Comparison of ENCODE assay signal across 8 cellular contexts in the genomic region with DNA sequence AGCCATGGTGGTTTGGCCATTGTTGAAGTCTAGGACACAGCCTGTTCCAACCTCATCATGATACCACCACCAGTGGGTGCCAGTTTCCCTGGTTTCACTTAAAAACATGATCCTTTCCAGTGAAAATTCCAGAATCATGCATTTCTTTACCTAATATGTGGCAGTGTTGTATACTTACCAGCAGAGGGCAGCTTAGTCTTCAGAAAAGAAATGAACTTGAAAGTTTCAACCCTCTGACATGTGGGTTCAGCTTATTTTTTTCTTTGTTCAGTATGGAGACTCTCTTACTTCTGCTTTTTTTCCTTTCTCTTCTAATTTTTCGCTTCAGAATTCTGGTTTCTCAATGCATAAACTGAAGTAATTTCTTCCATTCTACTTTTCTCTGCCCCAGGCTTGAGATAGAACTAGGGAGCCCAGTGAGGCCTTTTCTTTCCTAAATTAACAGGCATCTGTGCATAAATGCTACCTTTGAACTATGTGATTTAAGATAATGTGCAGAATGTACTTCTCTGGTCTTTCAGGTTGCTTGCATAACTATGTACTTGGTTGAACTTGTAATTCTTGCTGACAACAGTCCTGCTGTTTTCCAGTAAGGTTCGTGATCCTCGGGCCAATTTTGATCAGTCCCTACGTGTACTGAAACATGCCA. TPM values are rescaled to one million over a fixed set of nuclear protein-coding genes. Genes with fewer than 3 reads are reported as not detected.
DNase-seq lines count a peak whose midpoint lies in the region; TF ChIP-seq lines count a peak whose summit lies in the region.

No MANE protein-coding gene starts in this region.

- H3K9me3 ChIP-seq in MM.1S (replicated peaks; ENCODE audit: insufficient read depth, low read length) (no peaks in the 10 kb centered on the region), liver (ENCODE audit: control insufficient read depth in 4 of 4, low read length in 3 of 4) (no peaks in the 10 kb centered on the region), testis (no peaks in the 10 kb centered on the region)

- H3K36me3 ChIP-seq in MM.1S (replicated peaks; ENCODE audit: insufficient read depth, low read length) (peaks cover 3% of the 10 kb centered on the region; the same call in 1 of the 2 replicates), liver (ENCODE audit: control insufficient read depth in 4 of 4, insufficient read depth in 3 of 4, low read depth in 1 of 4, low read length in 3 of 4) (peaks cover 0 to 10% (median under 1%) of the 10 kb centered on the region in 4 donors), testis (ENCODE audit: low read depth, missing control alignments) (no peaks in the 10 kb centered on the region)

- peaks cover 12% of the 10 kb centered on the region for H3K4me1 Mint-ChIP-seq in activated naive CD4-positive, alpha-beta T cell treated with anti-CD3 and anti-CD28 coated beads for 36 hours (ENCODE audit: low read depth)

- peaks cover 4% of the 10 kb centered on the region; the same call in 1 of the 2 replicates for H3K4me1 ChIP-seq in MM.1S (ENCODE audit: low read length)
- peaks cover 9 to 46% (median 33%) of the 10 kb centered on the region in 4 donors for H3K4me1 ChIP-seq in liver (ENCODE audit: control insufficient read depth in 4 of 4, insufficient read depth in 4 of 4, low read length in 3 of 4)
- H3K4me1 ChIP-seq in testis: no peaks in the 10 kb centered on the region

- intact Hi-C loops in activated naive CD4-positive, alpha-beta T cell treated with anti-CD3 and anti-CD28 coated beads for 36 hours (cut with micrococcal nuclease): loop anchor here (1.0 to 2.0 kb wide), 7 partner anchors 57 to 1250 kb away; a partner anchor contains a TSS
- intact Hi-C loops in testis (cut with DNase I; ENCODE audit: low total_unique reads): loop anchor here (5.0 kb wide), 1 partner anchor 508 kb away; a partner anchor contains a TSS

- DNase-seq in activated naive CD4-positive, alpha-beta T cell treated with anti-CD3 and anti-CD28 coated beads for 36 hours: peak; percentile 24
- no peak for DNase-seq in activated naive CD4-positive, alpha-beta T cell treated with anti-CD3 and anti-CD28 coated beads, Interleukin-2, amount 50 U/mL, for 16 hours
- DNase-seq in HCEC 1CT: peak; percentile 73
- DNase-seq in MM.1S: peak; percentile 76
- peak; percentile 52 for DNase-seq in SIG-M5 (lab: John Stamatoyannopoulos, UW)
- peak; percentile 95 for DNase-seq in dedifferentiated amniotic fluid mesenchymal stem cell (ENCODE audit: extremely low spot score)
- DNase-seq in testis: peak; percentile 75

- peak overlapping the region; percentile 20; the same call in 1 of the 2 replicates for H3K4me2 ChIP-seq in MM.1S (ENCODE audit: low read depth, low read length)

- H3K9me3 Mint-ChIP-seq in activated naive CD4-positive, alpha-beta T cell treated with anti-CD3 and anti-CD28 coated beads for 36 hours: no peaks in the 10 kb centered on the region

- no peak overlapping the region for H3K9ac ChIP-seq in MM.1S (ENCODE audit: low read length)
- peak overlapping the region; percentile 30 to 71 for H3K9ac ChIP-seq in liver (ENCODE audit: low read depth in 1 of 2, low read length in 2 of 2)

- no peak overlapping the region for H2AFZ ChIP-seq in MM.1S (ENCODE audit: low read length)

- H3K27ac ChIP-seq in MM.1S (ENCODE audit: low read length) (peak overlapping the region; percentile 9; the same call in 1 of the 2 replicates), liver (ENCODE audit: low read depth in 1 of 2, low read length in 2 of 2) (peak overlapping the region; percentile 89 to 91), testis (peak overlapping the region; percentile 28 to 36)

- H3K36me3 Mint-ChIP-seq in activated naive CD4-positive, alpha-beta T cell treated with anti-CD3 and anti-CD28 coated beads for 36 hours (ENCODE audit: low read depth): peaks cover 32% of the 10 kb centered on the region

- CTCF ChIA-PET in activated naive CD4-positive, alpha-beta T cell treated with anti-CD3 and anti-CD28 coated beads for 36 hours (lab: Charles Lee): interaction anchor here (0.6 to 2.5 kb wide), 25 partner anchors 10 to 1372 kb away, joined by 3 to 27 read pairs (median 4); a partner anchor contains a TSS

- H3K9me2 ChIP-seq in MM.1S (replicated peaks; ENCODE audit: insufficient read depth, low read length): no peaks in the 10 kb centered on the region

- TF ChIP-seq POLR2A in testis (IDR thresholded peaks at IDR 0.05): no peak

- TF ChIP-seq RAD21 in liver (IDR thresholded peaks at IDR 0.05): peak; percentile 95 to 96

- peaks cover 5% of the 10 kb centered on the region; the same call in 1 of the 2 replicates for H3F3A ChIP-seq in MM.1S (ENCODE audit: insufficient read depth, low read length)

- TF ChIP-seq CTCF in MM.1S (IDR thresholded peaks at IDR 0.05; ENCODE audit: low read length) (peak; percentile 81), liver (IDR thresholded peaks at IDR 0.05; ENCODE audit: low read depth, low read length, missing input control) (peak; percentile 92), testis (IDR thresholded peaks at IDR 0.05) (peak; percentile 86 to 96 (median 86))

- H4K20me1 ChIP-seq in MM.1S (ENCODE audit: insufficient read depth, low read length): no peaks in the 10 kb centered on the region

- no peaks in the 10 kb centered on the region for H3K79me2 ChIP-seq in MM.1S (ENCODE audit: low read length)

- 30% methylated on average over 4 of the region's 4 CpGs for WGBS in liver
- WGBS in testis, 2 donors: 64 to 76% methylated on average over 4 of the region's 4 CpGs

- H3K4me3 Mint-ChIP-seq in activated naive CD4-positive, alpha-beta T cell treated with anti-CD3 and anti-CD28 coated beads for 36 hours: no peak overlapping the region

- H3K4me3 ChIP-seq in MM.1S (ENCODE audit: low read length): no peak overlapping the region
- peak overlapping the region in 1 of 3 donors; percentile 17 for H3K4me3 ChIP-seq in liver (ENCODE audit: low read depth in 1 of 3, low read length in 3 of 3)
- H3K4me3 ChIP-seq in testis: no peak overlapping the region

- H3K27me3 Mint-ChIP-seq in activated naive CD4-positive, alpha-beta T cell treated with anti-CD3 and anti-CD28 coated beads for 36 hours (ENCODE audit: low read depth): no peaks in the 10 kb centered on the region

- H3K27me3 ChIP-seq in MM.1S (replicated peaks; ENCODE audit: insufficient read depth, low read length): no peaks in the 10 kb centered on the region
- H3K27me3 ChIP-seq in liver (ENCODE audit: control insufficient read depth in 4 of 4, insufficient read depth in 4 of 4, low read length in 3 of 4): no peaks in the 10 kb centered on the region
- no peaks in the 10 kb centered on the region for H3K27me3 ChIP-seq in testis

- peak overlapping the region; percentile 37 for H3K27ac Mint-ChIP-seq in activated naive CD4-positive, alpha-beta T cell treated with anti-CD3 and anti-CD28 coated beads for 36 hours

TF ChIP-seq in liver, 16 proteins besides CTCF, POLR2A, EP300 and RAD21 (continues in another document):
- TF ChIP-seq RXRA (IDR thresholded peaks at IDR 0.05) (peak; percentile 78 to 83), FOXA1 (IDR thresholded peaks at IDR 0.05) (peak; percentile 35)
- TF ChIP-seq, protein P1, sequence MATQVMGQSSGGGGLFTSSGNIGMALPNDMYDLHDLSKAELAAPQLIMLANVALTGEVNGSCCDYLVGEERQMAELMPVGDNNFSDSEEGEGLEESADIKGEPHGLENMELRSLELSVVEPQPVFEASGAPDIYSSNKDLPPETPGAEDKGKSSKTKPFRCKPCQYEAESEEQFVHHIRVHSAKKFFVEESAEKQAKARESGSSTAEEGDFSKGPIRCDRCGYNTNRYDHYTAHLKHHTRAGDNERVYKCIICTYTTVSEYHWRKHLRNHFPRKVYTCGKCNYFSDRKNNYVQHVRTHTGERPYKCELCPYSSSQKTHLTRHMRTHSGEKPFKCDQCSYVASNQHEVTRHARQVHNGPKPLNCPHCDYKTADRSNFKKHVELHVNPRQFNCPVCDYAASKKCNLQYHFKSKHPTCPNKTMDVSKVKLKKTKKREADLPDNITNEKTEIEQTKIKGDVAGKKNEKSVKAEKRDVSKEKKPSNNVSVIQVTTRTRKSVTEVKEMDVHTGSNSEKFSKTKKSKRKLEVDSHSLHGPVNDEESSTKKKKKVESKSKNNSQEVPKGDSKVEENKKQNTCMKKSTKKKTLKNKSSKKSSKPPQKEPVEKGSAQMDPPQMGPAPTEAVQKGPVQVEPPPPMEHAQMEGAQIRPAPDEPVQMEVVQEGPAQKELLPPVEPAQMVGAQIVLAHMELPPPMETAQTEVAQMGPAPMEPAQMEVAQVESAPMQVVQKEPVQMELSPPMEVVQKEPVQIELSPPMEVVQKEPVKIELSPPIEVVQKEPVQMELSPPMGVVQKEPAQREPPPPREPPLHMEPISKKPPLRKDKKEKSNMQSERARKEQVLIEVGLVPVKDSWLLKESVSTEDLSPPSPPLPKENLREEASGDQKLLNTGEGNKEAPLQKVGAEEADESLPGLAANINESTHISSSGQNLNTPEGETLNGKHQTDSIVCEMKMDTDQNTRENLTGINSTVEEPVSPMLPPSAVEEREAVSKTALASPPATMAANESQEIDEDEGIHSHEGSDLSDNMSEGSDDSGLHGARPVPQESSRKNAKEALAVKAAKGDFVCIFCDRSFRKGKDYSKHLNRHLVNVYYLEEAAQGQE (IDR thresholded peaks at IDR 0.05): peak; percentile 46

RNA-seq across cellular contexts. Expression of a gene that starts 10.7 kb away (rescaled TPM):
- total RNA-seq in activated naive CD4-positive, alpha-beta T cell treated with anti-CD3 and anti-CD28 coated beads for 36 hours: 10 to 100 TPM; 30.9 to 31.7 TPM
- total RNA-seq in liver (1 to 10 TPM; 7.1 to 9.7 TPM), testis (10 to 100 TPM; 24.0 to 31.1 TPM)
- polyA plus RNA-seq in liver (1 to 10 TPM; 9.4 to 9.7 TPM), testis (ENCODE audit: insufficient read depth, low read depth, low replicate concordance) (59.0 TPM)

RNA-seq across cellular contexts. Expression of a gene that starts 10.8 kb away (rescaled TPM):
- 1,000 to 10,000 TPM; 2,383 to 2,428 TPM for total RNA-seq in activated naive CD4-positive, alpha-beta T cell treated with anti-CD3 and anti-CD28 coated beads for 36 hours
- total RNA-seq in liver (1,000 to 10,000 TPM in 1 of 2 donors, 100 to 1,000 TPM in 1; 732 to 1,176 TPM), testis (1,000 to 10,000 TPM in 1 of 2 donors, 100 to 1,000 TPM in 1; 755 to 1,313 TPM)
- polyA plus RNA-seq in liver (100 to 1,000 TPM; 427 to 499 TPM), testis (ENCODE audit: insufficient read depth, low read depth, low replicate concordance) (1,315 TPM)

RNA-seq across cellular contexts. Expression of a gene that starts 57.7 kb away (rescaled TPM):
- 10 to 100 TPM; 11.7 to 14.6 TPM for total RNA-seq in activated naive CD4-positive, alpha-beta T cell treated with anti-CD3 and anti-CD28 coated beads for 36 hours
- total RNA-seq in liver (100 to 1,000 TPM in 1 of 2 donors, 10 to 100 TPM in 1; 33.1 to 241 TPM), testis (10 to 100 TPM; 11.3 to 21.4 TPM)
- polyA plus RNA-seq in liver (100 to 1,000 TPM in 1 of 2 donors, 10 to 100 TPM in 1; 40.5 to 127 TPM), testis (ENCODE audit: insufficient read depth, low read depth, low replicate concordance) (8.1 TPM)

Comparison
In these comparisons a context has a peak if more than half of its experiments do, and no peak if none do; other contexts are left out.
1. H3K27ac ChIP-seq: peak in every context shown above with its lines; median percentile 90 in liver; 32 in testis; 9 in MM.1S.